1 cellular context compared by ENCODE assay signal in the genomic region with DNA sequence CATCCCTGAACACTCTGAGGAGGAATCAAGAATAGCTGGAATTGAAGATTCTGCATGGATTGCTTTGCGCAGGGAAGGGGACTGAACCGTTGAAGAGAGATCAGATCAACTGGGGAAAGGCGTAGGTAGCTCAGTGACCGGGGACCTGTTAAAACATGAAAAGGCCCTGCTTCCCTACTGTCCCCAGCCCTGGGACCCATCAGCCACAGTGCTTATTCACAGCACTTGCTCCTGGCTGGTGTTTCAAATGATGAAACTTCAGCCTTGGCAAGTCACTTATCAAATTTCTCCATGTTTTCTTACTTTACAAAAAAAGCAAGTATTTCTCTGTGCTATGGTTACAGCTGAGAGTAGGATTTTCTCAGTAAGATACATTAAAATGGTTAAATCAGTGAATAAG.
TF ChIP-seq lines count a peak whose summit lies in the region.

No MANE protein-coding gene starts in this region.

TF ChIP-seq in IMR-90, 13 proteins besides CTCF, POLR2A, EP300 and RAD21 (continued from another document):
- no peak for TF ChIP-seq USF2 (IDR thresholded peaks at IDR 0.05; ENCODE audit: low read depth, low read length)
